17 cellular contexts compared by ENCODE assay signal in the genomic region with DNA sequence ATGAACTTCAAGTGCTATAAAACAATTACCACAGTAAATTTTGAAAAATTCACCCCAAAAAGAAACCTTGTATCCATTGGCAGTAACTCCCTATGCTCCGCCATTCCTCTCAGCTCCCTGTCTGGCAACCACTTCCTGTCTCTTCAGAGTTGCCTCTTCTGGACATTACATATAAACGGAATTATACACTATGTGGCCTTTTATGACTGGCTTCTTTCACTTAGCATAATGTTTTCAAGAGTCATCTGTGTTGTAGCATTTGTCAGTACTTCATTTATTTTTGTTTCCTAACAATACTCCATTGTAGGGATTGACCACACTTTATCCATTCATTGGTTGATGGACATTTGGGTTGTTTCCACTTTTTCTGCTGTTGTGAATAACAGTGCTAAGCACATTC.
"Had no signal": no experiment of that assay in that cellular context is flagged by ENCODE, and none has a peak within 500 bp of the region (broad histone marks: within the 10 kb centered on the region; RNA-seq: fewer than 3 reads in every experiment).

No MANE protein-coding gene starts in this region.

- H3K4me1 Mint-ChIP-seq: nephron had no signal

- H3K9me3 Mint-ChIP-seq: activated naive CD8-positive, alpha-beta T cell treated with anti-CD3 and anti-CD28 coated beads, Interleukin-2, amount 10 ng/mL, durations not matched to agents 7 days and 5 days; central memory CD8-positive, alpha-beta T cell; immature natural killer cell; nephron had no signal

- H3K4me1 ChIP-seq: right atrium auricular region, upper lobe of right lung had no signal

- DNase-seq: activated CD4-positive, CD25-positive, alpha-beta regulatory T cell; activated effector memory CD4-positive, alpha-beta T cell treated with anti-CD3 and anti-CD28 coated beads, Interleukin-2, amount 50 U/mL, for 16 hours; activated naive CD8-positive, alpha-beta T cell treated with anti-CD3 and anti-CD28 coated beads, Interleukin-2, amount 10 ng/mL, durations not matched to agents 7 days and 5 days; brain microvascular endothelial cell; effector CD4-positive, alpha-beta T cell; foreskin fibroblast; immature natural killer cell; nucleus accumbens; stimulated activated CD4-positive, alpha-beta T cell treated with anti-CD3 and anti-CD28 coated beads, Interleukin-4, amount 100 ng/mL, for 1 hour; stimulated activated naive CD4-positive, alpha-beta T cell treated with Interleukin-2 at 50 U/mL for 16 hours; SW 1271; upper lobe of right lung had no signal

- H3K4me3 Mint-ChIP-seq: activated naive CD8-positive, alpha-beta T cell treated with anti-CD3 and anti-CD28 coated beads, Interleukin-2, amount 10 ng/mL, durations not matched to agents 7 days and 5 days; central memory CD8-positive, alpha-beta T cell; immature natural killer cell; nephron had no signal

- ATAC-seq: upper lobe of right lung had no signal

- H3K27me3 Mint-ChIP-seq: activated naive CD8-positive, alpha-beta T cell treated with anti-CD3 and anti-CD28 coated beads, Interleukin-2, amount 10 ng/mL, durations not matched to agents 7 days and 5 days; central memory CD8-positive, alpha-beta T cell had no signal

- H3K9me3 ChIP-seq: right atrium auricular region, thoracic aorta, upper lobe of right lung had no signal

- H3K27ac Mint-ChIP-seq: activated naive CD8-positive, alpha-beta T cell treated with anti-CD3 and anti-CD28 coated beads, Interleukin-2, amount 10 ng/mL, durations not matched to agents 7 days and 5 days; immature natural killer cell; nephron had no signal

- H3K27me3 ChIP-seq: brain microvascular endothelial cell, right atrium auricular region, upper lobe of right lung had no signal

- H3K4me3 ChIP-seq: coronary artery, right atrium auricular region, thoracic aorta, upper lobe of right lung had no signal

- H3K27ac ChIP-seq: brain microvascular endothelial cell, coronary artery, right atrium auricular region, thoracic aorta, upper lobe of right lung had no signal

- H3K36me3 ChIP-seq: brain microvascular endothelial cell, right atrium auricular region, thoracic aorta, upper lobe of right lung had no signal
